In the genomic region with DNA sequence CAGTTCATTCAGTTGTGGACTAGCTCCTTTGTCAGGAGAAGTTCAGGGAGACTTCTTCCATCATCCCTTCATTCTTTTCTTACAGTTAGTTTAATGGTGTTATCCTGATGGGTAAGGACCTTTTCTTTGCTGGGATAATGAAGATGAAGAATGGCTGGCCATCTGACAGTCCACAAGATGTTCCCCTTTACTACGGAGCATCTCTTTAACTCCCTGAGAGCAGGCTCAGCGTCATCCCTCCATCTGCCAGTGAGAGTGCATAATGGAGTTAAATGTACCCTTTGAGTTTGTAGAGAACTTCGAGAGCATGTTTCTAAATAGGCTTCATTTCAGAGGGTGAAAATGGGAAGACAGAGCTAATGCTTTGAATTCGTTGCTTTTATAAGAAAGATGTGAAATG, we compare ENCODE assay signal across 8 cellular contexts. TPM values are rescaled to one million over a fixed set of nuclear protein-coding genes. Genes with fewer than 3 reads are reported as not detected.
DNase-seq lines count a peak whose midpoint lies in the region; ATAC-seq and TF ChIP-seq lines count a peak whose summit lies in the region.

No MANE protein-coding gene starts in this region.

- H3K4me1 ChIP-seq in left lung, result peaks cover 20 to 57% of the 10 kb centered on the region in 2 donors
- peaks cover 12 to 37% of the 10 kb centered on the region in 2 donors for H3K4me1 ChIP-seq in thyroid gland

- no peak for ATAC-seq in activated CD8-positive, alpha-beta memory T cell treated with anti-CD3 and anti-CD28 coated beads, Interleukin-2, amount 10 ng/mL, durations not matched to agents 7 days and 5 days
- no peak for ATAC-seq in left lung
- ATAC-seq in GM21515 (IDR thresholded peaks at IDR 0.05; ENCODE audit: unreplicated experiment), result no peak
- no peak for ATAC-seq in HG03520 (IDR thresholded peaks at IDR 0.05; ENCODE audit: unreplicated experiment)

- TF ChIP-seq CTCF in left lung (IDR thresholded peaks at IDR 0.05), result no peak
- no peak for TF ChIP-seq CTCF in thyroid gland (IDR thresholded peaks at IDR 0.05)

- no peaks in the 10 kb centered on the region for H3K9me3 ChIP-seq in left lung
- H3K9me3 ChIP-seq in thyroid gland, result no peaks in the 10 kb centered on the region

- peak overlapping the region; percentile 82 to 91 for H3K4me3 ChIP-seq in left lung
- peak overlapping the region in 2 of 3 donors; percentile 60 to 92 for H3K4me3 ChIP-seq in thyroid gland (replicated peaks in 1 of 3)

- H3K27ac ChIP-seq in left lung (peak overlapping the region in 1 of 2 donors; percentile 28), thyroid gland (peak overlapping the region in 2 of 3 donors; percentile 1 to 2)

- H3K36me3 ChIP-seq in left lung, result no peaks in the 10 kb centered on the region
- H3K36me3 ChIP-seq in thyroid gland, result no peaks in the 10 kb centered on the region

- WGBS in thyroid gland, 2 donors, result 0 to 1% methylated on average over 4 of the region's 4 CpGs

- peaks cover 25% of the 10 kb centered on the region for H3K36me3 Mint-ChIP-seq in activated CD8-positive, alpha-beta memory T cell treated with anti-CD3 and anti-CD28 coated beads, Interleukin-2, amount 10 ng/mL, durations not matched to agents 7 days and 5 days

- peak overlapping the region; percentile 95 for H3K4me3 Mint-ChIP-seq in activated CD8-positive, alpha-beta memory T cell treated with anti-CD3 and anti-CD28 coated beads, Interleukin-2, amount 10 ng/mL, durations not matched to agents 7 days and 5 days

- H3K27me3 ChIP-seq in left lung (no peaks in the 10 kb centered on the region), thyroid gland (no peaks in the 10 kb centered on the region)

- CTCF ChIA-PET in activated CD8-positive, alpha-beta memory T cell treated with anti-CD3 and anti-CD28 coated beads, Interleukin-2, amount 10 ng/mL, durations not matched to agents 7 days and 5 days (lab: Charles Lee), result interaction anchor here (0.6 to 3.3 kb wide), 9 partner anchors 9 to 382 kb away, joined by 3 to 17 read pairs (median 3); a partner anchor contains a TSS

- H3K9me3 Mint-ChIP-seq in activated CD8-positive, alpha-beta memory T cell treated with anti-CD3 and anti-CD28 coated beads, Interleukin-2, amount 10 ng/mL, durations not matched to agents 7 days and 5 days (ENCODE audit: low read depth), result no peaks in the 10 kb centered on the region

- peak; percentile 52 for DNase-seq in activated CD8-positive, alpha-beta memory T cell treated with anti-CD3 and anti-CD28 coated beads, Interleukin-2, amount 10 ng/mL, durations not matched to agents 7 days and 5 days
- DNase-seq in activated CD8-positive, alpha-beta memory T cell treated with anti-CD3 and anti-CD28 coated beads, Interleukin-2, amount 50 U/mL, for 4 hours, result no peak
- DNase-seq in NCI-H2227 treated with DMSO at 0.1 percent for 48 hours (lab: John Stamatoyannopoulos, UW), result peak; percentile 46
- DNase-seq in astrocyte of the hippocampus (ENCODE audit: low read depth, low spot score), result peak; percentile 48
- DNase-seq in left lung, result no peak
- DNase-seq in thyroid gland, result no peak

- H3K27me3 Mint-ChIP-seq in activated CD8-positive, alpha-beta memory T cell treated with anti-CD3 and anti-CD28 coated beads, Interleukin-2, amount 10 ng/mL, durations not matched to agents 7 days and 5 days, result no peaks in the 10 kb centered on the region

- intact Hi-C loops in left lung (cut with DNase I) (loop anchor here in 1 of 2 donors (10.0 kb wide), 1 partner anchor 139 kb away; a partner anchor contains a TSS), thyroid gland (cut with DNase I) (loop anchor here (5.0 kb wide), 1 partner anchor 72 kb away; no protein-coding TSS in a partner anchor)

- H3K4me1 Mint-ChIP-seq in activated CD8-positive, alpha-beta memory T cell treated with anti-CD3 and anti-CD28 coated beads, Interleukin-2, amount 10 ng/mL, durations not matched to agents 7 days and 5 days, result peaks cover 38% of the 10 kb centered on the region

- peak overlapping the region; percentile 93 for H3K27ac Mint-ChIP-seq in activated CD8-positive, alpha-beta memory T cell treated with anti-CD3 and anti-CD28 coated beads, Interleukin-2, amount 10 ng/mL, durations not matched to agents 7 days and 5 days

- no peak for TF ChIP-seq POLR2A in thyroid gland (IDR thresholded peaks at IDR 0.05)

RNA-seq across cellular contexts. Expression of a gene that starts 1.6 kb away (rescaled TPM):
- total RNA-seq in activated CD8-positive, alpha-beta memory T cell treated with anti-CD3 and anti-CD28 coated beads, Interleukin-2, amount 10 ng/mL, durations not matched to agents 7 days and 5 days, result 10 to 100 TPM; 61.1 to 61.9 TPM
- total RNA-seq in left lung, result 10 to 100 TPM; 63.3 to 73.8 TPM
- total RNA-seq in thyroid gland, result 100 to 1,000 TPM in 2 of 4 donors, 10 to 100 TPM in 2; 72.9 to 163 (median 120) TPM

Comparison
In these comparisons a context has a peak if more than half of its experiments do, and no peak if none do; other contexts are left out.
1. DNase-seq: peak in activated CD8-positive, alpha-beta memory T cell treated with anti-CD3 and anti-CD28 coated beads, Interleukin-2, amount 10 ng/mL, durations not matched to agents 7 days and 5 days (single experiment), NCI-H2227 treated with DMSO at 0.1 percent for 48 hours (single experiment) and astrocyte of the hippocampus (single experiment); none in activated CD8-positive, alpha-beta memory T cell treated with anti-CD3 and anti-CD28 coated beads, Interleukin-2, amount 50 U/mL, for 4 hours (single experiment), left lung (0 of 2) and thyroid gland (0 of 2).